Comparison of ENCODE assay signal across 16 cellular contexts in genomic region chr18:62258606-62259005, GRCh38.
DNase-seq lines count a peak whose midpoint lies in the region; ATAC-seq, FAIRE-seq and TF ChIP-seq lines count a peak whose summit lies in the region.
"Had no signal": no experiment of that assay in that cellular context is flagged by ENCODE, and none has a peak within 500 bp of the region (broad histone marks: within the 10 kb centered on the region; RNA-seq: fewer than 3 reads in every experiment).

No MANE protein-coding gene starts in this region.

- peaks cover 36% of the 10 kb centered on the region for H3K36me3 Mint-ChIP-seq in nephron progenitor cell (ENCODE audit: low read depth)

- no peak for TF ChIP-seq CTCF in nephron progenitor cell (IDR thresholded peaks at IDR 0.05)

- no peak overlapping the region for H3K4me3 Mint-ChIP-seq in nephron progenitor cell
- H3K4me3 Mint-ChIP-seq: activated naive CD8-positive, alpha-beta T cell treated with anti-CD3 and anti-CD28 coated beads for 36 hours; B cell had no signal

- H3K27me3 Mint-ChIP-seq in nephron progenitor cell (ENCODE audit: low read depth, poor library complexity) = no peaks in the 10 kb centered on the region
- H3K27me3 Mint-ChIP-seq: activated naive CD8-positive, alpha-beta T cell treated with anti-CD3 and anti-CD28 coated beads for 36 hours; B cell had no signal

- FAIRE-seq in GM18507 (lab: Jason Lieb, UNC) = peak; percentile 82
- FAIRE-seq: islet of Langerhans had no signal

- DNase-seq in GM18507 (ENCODE audit: extremely low spot score, insufficient read length, low read depth) (no peak), NOMO-1 treated with dmso at 0.1 percent for 144 hours (lab: John Stamatoyannopoulos, UW; ENCODE audit: unreplicated experiment) (peak; percentile 3), left kidney (ENCODE audit: low read depth, low spot score) (peak; percentile 18), SW480 (ENCODE audit: low spot score) (no peak), nephron progenitor cell (no peak), NCI-H1417 (lab: John Stamatoyannopoulos, UW) (no peak), D341Med (ENCODE audit: low spot score) (no peak)
- DNase-seq: activated CD8-positive, alpha-beta memory T cell treated with anti-CD3 and anti-CD28 coated beads, Interleukin-2, amount 50 U/mL, for 4 hours; activated naive CD8-positive, alpha-beta T cell treated with anti-CD3 and anti-CD28 coated beads for 36 hours; DMS153; foreskin keratinocyte; NCI-H2081 treated with DMSO at 0.1 percent for 48 hours; tibial artery had no signal

- H3K27ac Mint-ChIP-seq in nephron progenitor cell = no peak overlapping the region
- H3K27ac Mint-ChIP-seq: activated naive CD8-positive, alpha-beta T cell treated with anti-CD3 and anti-CD28 coated beads for 36 hours; B cell had no signal

- ATAC-seq in GM21737 (IDR thresholded peaks at IDR 0.05; ENCODE audit: unreplicated experiment) = peak; percentile 55
- ATAC-seq: foreskin keratinocyte had no signal

- no peaks in the 10 kb centered on the region for H3K4me1 Mint-ChIP-seq in nephron progenitor cell
- H3K4me1 Mint-ChIP-seq: activated naive CD8-positive, alpha-beta T cell treated with anti-CD3 and anti-CD28 coated beads for 36 hours had no signal

- H3K9me3 Mint-ChIP-seq in nephron progenitor cell = no peaks in the 10 kb centered on the region
- H3K9me3 Mint-ChIP-seq: activated naive CD8-positive, alpha-beta T cell treated with anti-CD3 and anti-CD28 coated beads for 36 hours had no signal

Comparison
In these comparisons a context has a peak if more than half of its experiments do, and no peak if none do; other contexts are left out.
1. DNase-seq: peak in NOMO-1 treated with dmso at 0.1 percent for 144 hours (single experiment) and left kidney (single experiment); none in GM18507 (single experiment), SW480 (single experiment), nephron progenitor cell (single experiment), NCI-H1417 (0 of 3) and D341Med (single experiment).